ENCODE assay signal across 8 cellular contexts in the genomic region with DNA sequence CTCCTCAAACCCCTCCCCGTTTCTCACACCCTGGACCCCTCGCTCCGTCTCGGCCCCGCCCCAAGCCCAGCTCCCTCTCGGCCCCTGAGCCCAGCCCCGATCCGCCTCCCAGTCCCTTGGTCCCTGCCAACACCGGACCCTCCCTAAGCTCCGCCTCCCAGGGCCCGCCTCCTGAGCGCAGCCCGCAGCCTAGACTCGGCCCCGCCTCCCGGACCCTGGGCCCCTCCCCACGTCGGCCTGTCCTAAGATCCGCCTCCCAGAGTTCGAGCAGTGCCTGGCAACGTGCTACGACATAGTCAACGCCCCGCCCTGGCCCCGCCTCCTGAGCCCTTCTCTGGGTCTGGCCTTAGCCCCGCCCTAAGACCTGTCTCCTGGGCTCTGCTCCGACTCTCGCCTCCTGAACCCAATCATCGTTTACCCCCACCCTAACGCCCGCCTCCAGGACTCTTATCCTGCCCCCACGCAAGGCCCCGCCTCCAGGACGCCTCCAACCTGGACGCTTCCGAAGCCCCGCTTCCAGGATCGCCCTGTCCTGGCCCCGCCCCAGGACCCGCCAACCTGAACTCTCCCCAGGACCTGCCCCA.
DNase-seq lines count a peak whose midpoint lies in the region; ATAC-seq and TF ChIP-seq lines count a peak whose summit lies in the region.
"Not testable (repeated sequence)": the region's sequence is repeated elsewhere in the genome, so short reads cannot be mapped to it uniquely, and the experiment has no call there.

No MANE protein-coding gene starts in this region.

- DNase-seq in AG09309 (ENCODE audit: low read depth): peak; percentile 94
- peak; percentile 94 to 99 for DNase-seq in NCI-H446 (lab: John Stamatoyannopoulos, UW)
- DNase-seq in cerebellar cortex (ENCODE audit: low spot score): peak; percentile 99
- peak; percentile 100 for DNase-seq in islet precursor cell
- peak; percentile 98 for DNase-seq in stimulated activated CD4-positive, alpha-beta T cell treated with anti-CD3 and anti-CD28 coated beads, Interleukin-12 subunit alpha, Interleukin-12 subunit beta, amount 100 ng/mL, for 4 hours

- ATAC-seq in GM19035 (IDR thresholded peaks at IDR 0.05; ENCODE audit: unreplicated experiment) (peak; percentile 74), HG03354 (IDR thresholded peaks at IDR 0.05; ENCODE audit: poor library complexity, severe bottlenecking, unreplicated experiment) (peak; percentile 90)
- ATAC-seq in activated CD4-positive, CD25-positive, alpha-beta regulatory T cell treated with anti-CD3 and anti-CD28 coated beads, Interleukin-2, amount 50 U/mL, for 24 hours: peak; percentile 71 to 77

- H3K4me3 ChIP-seq in AG09309 (ENCODE audit: control insufficient read depth, low read depth, low read length): peak overlapping the region; percentile 53

- not testable (repeated sequence) for TF ChIP-seq CTCF in AG09309 (IDR thresholded peaks at IDR 0.05; ENCODE audit: control insufficient read depth, insufficient read depth, low read depth, low read length, missing control alignments)

Comparison
In these comparisons a context has a peak if more than half of its experiments do, and no peak if none do; other contexts are left out.
1. Peak in every context shown above with its lines: DNase-seq, ATAC-seq and H3K4me3 ChIP-seq.